In the genomic region with DNA sequence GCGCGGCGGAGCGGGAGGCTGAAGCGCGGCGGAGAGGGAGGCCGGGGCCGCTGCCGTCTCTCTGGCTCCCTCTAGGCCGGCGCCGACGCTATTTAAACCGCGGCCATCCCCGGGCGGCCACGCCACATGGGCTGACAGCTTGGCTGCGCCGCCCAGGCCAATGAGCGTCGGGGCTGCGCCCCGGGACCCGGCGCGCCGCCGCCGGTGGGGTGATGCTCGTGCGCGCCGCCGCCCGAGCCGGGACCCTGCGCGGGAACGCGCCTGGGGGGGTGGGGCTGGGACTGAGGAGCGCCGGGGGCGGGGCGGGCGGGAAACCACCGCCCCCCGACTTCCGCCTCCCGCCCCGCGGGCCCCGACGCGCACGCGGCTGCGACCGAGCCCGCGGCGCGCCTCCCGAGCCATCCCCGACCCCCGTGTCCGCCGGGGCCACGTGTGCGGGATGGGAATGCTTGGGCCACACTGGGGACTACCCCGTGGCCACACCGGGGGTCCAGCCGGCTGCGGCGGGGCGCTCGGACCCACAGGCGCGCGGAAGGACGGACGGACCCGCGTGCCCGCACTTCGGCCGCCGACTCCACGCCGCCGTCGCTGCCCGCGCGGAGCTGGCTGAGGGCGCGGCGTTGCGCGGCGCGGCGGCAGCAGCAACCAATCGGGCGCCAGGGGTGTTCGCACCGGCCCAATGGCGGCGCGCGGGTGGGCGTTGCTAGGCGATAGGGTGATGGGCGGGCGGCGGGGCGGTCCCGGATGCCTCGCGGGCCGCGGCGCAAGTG, we compare ENCODE assay signal across 8 cellular contexts. TPM values are rescaled to one million over a fixed set of nuclear protein-coding genes. Genes with fewer than 3 reads are reported as not detected.
DNase-seq lines count a peak whose midpoint lies in the region; ATAC-seq and TF ChIP-seq lines count a peak whose summit lies in the region.

Gene FASN, minus strand, starts transcription at position 68 of the 770 bp plus-strand sequence. CDS start 1,791 bp downstream, outside the sequence.

- TF ChIP-seq CTCF in GM13977 (IDR thresholded peaks at IDR 0.05; ENCODE audit: extremely low read depth, insufficient read depth, missing control alignments), result peak; percentile 65
- TF ChIP-seq CTCF in right atrium auricular region (IDR thresholded peaks at IDR 0.05), result peak in 1 of 2 donors; percentile 40
- TF ChIP-seq CTCF in vagina (IDR thresholded peaks at IDR 0.05), result no peak

- H3K27me3 ChIP-seq in right atrium auricular region (no peaks in the 10 kb centered on the region), vagina (no peaks in the 10 kb centered on the region)

- H3K4me1 ChIP-seq in right atrium auricular region, result peaks cover 0 to 49% of the 10 kb centered on the region in 2 donors
- peaks cover 60% of the 10 kb centered on the region for H3K4me1 ChIP-seq in vagina

- H3K4me3 ChIP-seq in right atrium auricular region (peak within 1 kb of the TSS; percentile 72 to 81), vagina (peak within 1 kb of the TSS; percentile 63 to 98)

- in situ Hi-C loops in GM13977 (cut with MboI; ENCODE audit: low pct_unique_long_range_greater_than_20kb, low sequenced_read_pairs, unreplicated experiment), result no loop called here

- ATAC-seq in HG02884 (IDR thresholded peaks at IDR 0.05; ENCODE audit: unreplicated experiment), result peak; percentile 61

- TF ChIP-seq POLR2A in vagina (IDR thresholded peaks at IDR 0.05), result peak in 1 of 2 donors; percentile 96

- H3K36me3 ChIP-seq in right atrium auricular region (peaks cover 27% of the 10 kb centered on the region), vagina (peaks cover 0 to 28% of the 10 kb centered on the region in 2 donors)

- intact Hi-C loops in T-helper 1 cell treated with Interleukin-12 subunit alpha and Interleukin-12 subunit beta and Interleukin-4 antibody, amounts not matched to agents 30 ng/mL and 1 ng/mL, for 36 hours (cut with micrococcal nuclease), result loop anchor here (1.0 to 5.0 kb wide), 10 partner anchors 8 to 238 kb away; partner anchors contain the start of genes ASPSCR1, DCXR, DUS1L and GPS1
- intact Hi-C loops in vagina (cut with DNase I), result loop anchor here (5.0 kb wide), 1 partner anchor 66 kb away; the partner anchor contains the start of gene RAC3

- DNase-seq in GM13977 (ENCODE audit: low spot score) (peak; percentile 100), NCI-H146 treated with DMSO at 0.1 percent for 48 hours (lab: John Stamatoyannopoulos, UW; ENCODE audit: unreplicated experiment) (peak; percentile 86), amniotic stem cell (lab: John Stamatoyannopoulos, UW) (peak; percentile 81), right atrium auricular region (ENCODE audit: low spot score) (peak; percentile 94), putamen (ENCODE audit: low spot score) (peak; percentile 95), vagina (ENCODE audit: extremely low spot score in 2 of 2) (no peak)

- H3K9me3 ChIP-seq in right atrium auricular region (no peaks in the 10 kb centered on the region), vagina (no peaks in the 10 kb centered on the region)

- H3K27ac ChIP-seq in right atrium auricular region (peak within 1 kb of the TSS; percentile 90), vagina (peak within 1 kb of the TSS; percentile 93)

RNA-seq across cellular contexts. Expression of gene FASN, which starts in this region (rescaled TPM):
- total RNA-seq in T-helper 1 cell treated with Interleukin-12 subunit alpha and Interleukin-12 subunit beta and Interleukin-4 antibody, amounts not matched to agents 30 ng/mL and 1 ng/mL, for 36 hours, result 184 and 185 TPM in 2 replicates
- total RNA-seq in right atrium auricular region (10 to 100 TPM; 13.8 to 46.4 TPM), vagina (127 TPM)

Comparison
In these comparisons a context has a peak if more than half of its experiments do, and no peak if none do; other contexts are left out.
1. DNase-seq: peak in GM13977 (single experiment), NCI-H146 treated with DMSO at 0.1 percent for 48 hours (single experiment), amniotic stem cell (single experiment), right atrium auricular region (single experiment) and putamen (single experiment); none in vagina (0 of 2).